In the genomic region with DNA sequence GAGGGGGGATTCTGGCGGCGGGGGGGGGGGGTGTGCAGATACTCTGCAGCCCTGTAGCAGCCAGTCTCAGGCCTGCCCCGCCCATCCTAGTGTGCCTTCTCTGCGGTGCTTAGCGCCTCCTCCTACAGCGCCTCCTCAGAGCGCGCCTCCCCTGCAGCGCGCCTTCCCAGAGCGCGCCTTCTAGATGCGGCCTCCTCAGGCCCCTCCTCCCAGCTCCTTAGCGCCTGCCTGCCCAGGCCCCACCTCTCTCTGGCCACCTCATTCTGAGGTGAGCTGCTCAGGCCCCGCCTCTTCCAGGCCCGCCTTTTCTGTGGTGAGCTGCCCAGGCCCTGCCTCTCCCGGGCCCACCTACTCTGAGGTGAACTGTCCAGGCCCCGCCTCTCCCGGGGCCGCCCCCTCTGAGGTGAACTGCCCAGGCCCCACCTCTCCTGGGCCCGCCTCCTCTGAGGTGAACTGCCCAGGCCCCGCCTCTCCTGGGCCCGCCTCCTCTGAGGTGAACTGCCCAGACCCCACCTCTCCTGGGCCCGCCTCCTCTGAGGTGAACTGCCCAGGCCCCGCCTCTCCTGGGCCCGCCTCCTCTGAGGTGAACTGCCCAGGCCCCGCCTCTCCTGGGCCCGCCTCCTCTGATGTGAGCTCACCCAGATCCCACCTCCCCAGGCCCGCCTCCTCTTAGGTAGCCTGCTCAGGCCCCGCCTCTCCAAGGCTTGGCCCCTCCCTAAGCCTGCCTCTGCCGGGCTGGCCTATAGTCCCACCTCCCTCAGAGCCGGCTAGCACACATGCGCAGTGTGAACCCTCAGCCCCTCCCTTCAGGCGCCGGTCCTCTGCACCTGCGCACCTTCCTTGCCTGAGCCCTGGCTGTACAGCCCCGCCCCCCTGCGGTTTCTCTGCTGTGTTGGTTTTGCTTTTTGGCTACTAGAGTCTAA, we compare ENCODE assay signal across 8 cellular contexts. TPM values are rescaled to one million over a fixed set of nuclear protein-coding genes. Genes with fewer than 3 reads are reported as not detected.
DNase-seq lines count a peak whose midpoint lies in the region; ATAC-seq, FAIRE-seq and TF ChIP-seq lines count a peak whose summit lies in the region.

No MANE protein-coding gene starts in this region.

- TF ChIP-seq POLR2A in endothelial cell of umbilical vein (IDR thresholded peaks at IDR 0.05; ENCODE audit: low read depth, low read length), result no peak

- intact Hi-C loops in Caco-2 (cut with micrococcal nuclease; ENCODE audit: unreplicated experiment) (loop anchor here (1.0 to 10.0 kb wide), 11 partner anchors 78 to 819 kb away; a partner anchor contains a TSS), endothelial cell of umbilical vein (cut with micrococcal nuclease) (loop anchor here (1.0 to 5.0 kb wide), 7 partner anchors 9 to 819 kb away; a partner anchor contains a TSS)

- CTCF ChIA-PET in Caco-2 (lab: Charles Lee), result interaction anchor here (0.5 to 2.0 kb wide), 13 partner anchors 9 to 1036 kb away, joined by 3 to 18 read pairs (median 3); no protein-coding TSS in a partner anchor
- CTCF ChIA-PET in endothelial cell of umbilical vein (lab: Charles Lee), result interaction anchor here (1.0 to 2.4 kb wide), 5 partner anchors 40 to 589 kb away, joined by 3 to 9 read pairs (median 4); no protein-coding TSS in a partner anchor

- peak; percentile 59 for FAIRE-seq in endothelial cell of umbilical vein (lab: Jason Lieb, UNC)

- POLR2A ChIA-PET in Caco-2 (lab: Charles Lee) (interaction anchor here (0.6 to 1.4 kb wide), 5 partner anchors 37 to 250 kb away, joined by 4 to 5 read pairs (median 4); no protein-coding TSS in a partner anchor), endothelial cell of umbilical vein (lab: Charles Lee) (no interaction called here)

- H3K9ac ChIP-seq in OCI-LY3 (ENCODE audit: low read length), result no peak overlapping the region
- H3K9ac ChIP-seq in endothelial cell of umbilical vein (replicated peaks; ENCODE audit: extremely low read depth, insufficient read depth, low read length), result no peak overlapping the region
- no peak overlapping the region for H3K9ac ChIP-seq in mucosa of rectum (ENCODE audit: low read depth in 1 of 2, low read length in 2 of 2)

- H3K4me1 ChIP-seq in Caco-2 (no peaks in the 10 kb centered on the region), OCI-LY3 (ENCODE audit: low read length) (peaks cover 14% of the 10 kb centered on the region), endothelial cell of umbilical vein (ENCODE audit: control insufficient read depth, extremely low read depth, insufficient read depth, low read length) (peaks cover 20% of the 10 kb centered on the region), mucosa of rectum (ENCODE audit: control insufficient read depth in 2 of 2, insufficient read depth in 2 of 2, low read length in 2 of 2) (peaks cover 7 to 11% of the 10 kb centered on the region in 2 donors)

- no peaks in the 10 kb centered on the region for H3K9me3 ChIP-seq in Caco-2
- no peaks in the 10 kb centered on the region for H3K9me3 ChIP-seq in OCI-LY3 (ENCODE audit: insufficient read depth, low read length)
- no peaks in the 10 kb centered on the region for H3K9me3 ChIP-seq in endothelial cell of umbilical vein (replicated peaks; ENCODE audit: control insufficient read depth, insufficient read depth, low read length)
- H3K9me3 ChIP-seq in mucosa of rectum (ENCODE audit: control insufficient read depth in 2 of 2, low read length in 2 of 2), result no peaks in the 10 kb centered on the region

- no peaks in the 10 kb centered on the region for H3K9me3 Mint-ChIP-seq in Caco-2 (ENCODE audit: unreplicated experiment)

- H4K20me1 ChIP-seq in OCI-LY3 (ENCODE audit: insufficient read depth, low read length) (no peaks in the 10 kb centered on the region), endothelial cell of umbilical vein (replicated peaks; ENCODE audit: control insufficient read depth, extremely low read depth, insufficient read depth, low read length) (no peaks in the 10 kb centered on the region)

- no peaks in the 10 kb centered on the region for H3K9me1 ChIP-seq in endothelial cell of umbilical vein (replicated peaks; ENCODE audit: control insufficient read depth, extremely low read depth, insufficient read depth, low read length)

- no peaks in the 10 kb centered on the region for H3K36me3 ChIP-seq in Caco-2 (ENCODE audit: control insufficient read depth, insufficient read depth, low read length)
- no peaks in the 10 kb centered on the region for H3K36me3 ChIP-seq in OCI-LY3 (replicated peaks; ENCODE audit: low read depth, low read length)
- H3K36me3 ChIP-seq in endothelial cell of umbilical vein (ENCODE audit: control insufficient read depth in 2 of 2, extremely low read depth in 1 of 2, insufficient read depth in 2 of 2, low read length in 2 of 2), result no peaks in the 10 kb centered on the region
- H3K36me3 ChIP-seq in mucosa of rectum (ENCODE audit: control insufficient read depth in 2 of 2, insufficient read depth in 2 of 2, low read length in 2 of 2), result no peaks in the 10 kb centered on the region

- peak; percentile 81 for ATAC-seq in GM21529 (IDR thresholded peaks at IDR 0.05; ENCODE audit: unreplicated experiment)

- peak overlapping the region; percentile 89; the same call in 1 of the 2 replicates for H3K4me2 ChIP-seq in OCI-LY3 (ENCODE audit: low read length)
- H3K4me2 ChIP-seq in endothelial cell of umbilical vein (ENCODE audit: insufficient read depth, low read length), result no peak overlapping the region

- H3K36me3 Mint-ChIP-seq in Caco-2 (ENCODE audit: insufficient read depth, unreplicated experiment), result peaks cover 27% of the 10 kb centered on the region

- DNase-seq in Caco-2 (peak; percentile 100), HuH-7.5 (ENCODE audit: low spot score) (peak; percentile 64), activated T-cell treated with anti-CD3 and anti-CD28 coated beads for 24 hours (ENCODE audit: low read depth) (peak; percentile 90), endothelial cell of umbilical vein (ENCODE audit: low read depth, low spot score) (peak; percentile 95)
- DNase-seq in stimulated activated CD8-positive, alpha-beta memory T cell treated with anti-CD3 and anti-CD28 coated beads, Interleukin-4, amount 100 ng/mL, for 24 hours (ENCODE audit: low read depth), result peak; percentile 86

- no peaks in the 10 kb centered on the region for H3K27me3 Mint-ChIP-seq in Caco-2 (ENCODE audit: insufficient read depth, unreplicated experiment)

- H3K4me3 Mint-ChIP-seq in Caco-2 (ENCODE audit: unreplicated experiment), result peak overlapping the region; percentile 88

- BruUV-seq in Caco-2 (replicated peaks; lab: Mats Ljungman, UMichigan) (no TSS peak), endothelial cell of umbilical vein (replicated peaks; lab: Mats Ljungman, UMichigan) (no TSS peak)

- H3K79me2 ChIP-seq in OCI-LY3 (ENCODE audit: low read length) (no peaks in the 10 kb centered on the region), endothelial cell of umbilical vein (ENCODE audit: control insufficient read depth, insufficient read depth, low read length) (peaks cover 2% of the 10 kb centered on the region)

- no peak overlapping the region for H3K27ac ChIP-seq in OCI-LY3 (ENCODE audit: low read length)
- peak overlapping the region; percentile 47 for H3K27ac ChIP-seq in endothelial cell of umbilical vein (ENCODE audit: insufficient read depth, low read depth, low read length)
- peak overlapping the region in 1 of 2 donors; percentile 10 for H3K27ac ChIP-seq in mucosa of rectum (ENCODE audit: low read depth in 2 of 2, low read length in 2 of 2)

- H3K27ac Mint-ChIP-seq in Caco-2 (ENCODE audit: unreplicated experiment), result peak overlapping the region; percentile 72

- peak in 1 of 2 experiments; percentile 27 for TF ChIP-seq CTCF in Caco-2 (IDR thresholded peaks at IDR 0.05; ENCODE audit: insufficient read depth in 1 of 2, low read depth in 1 of 2, low read length in 1 of 2, severe bottlenecking in 1 of 2, unreplicated experiment in 1 of 2)
- TF ChIP-seq CTCF in OCI-LY3 (IDR thresholded peaks at IDR 0.05; ENCODE audit: low read depth, low read length), result peak; percentile 21; the same call in 1 of the 2 replicates
- TF ChIP-seq CTCF in endothelial cell of umbilical vein (IDR thresholded peaks at IDR 0.05; ENCODE audit: extremely low read depth in 1 of 2, insufficient read depth in 1 of 2, low read depth in 1 of 2, low read length in 2 of 2), result no peak

- H3K27me3 ChIP-seq in Caco-2 (replicated peaks; ENCODE audit: control insufficient read depth, insufficient read depth, low read length) (no peaks in the 10 kb centered on the region), OCI-LY3 (ENCODE audit: low read depth, low read length) (no peaks in the 10 kb centered on the region), endothelial cell of umbilical vein (ENCODE audit: control insufficient read depth in 2 of 2, insufficient read depth in 2 of 2, low read length in 2 of 2) (no peaks in the 10 kb centered on the region), mucosa of rectum (ENCODE audit: control insufficient read depth in 2 of 2, insufficient read depth in 2 of 2, low read length in 2 of 2) (peaks cover 5 to 15% of the 10 kb centered on the region in 2 donors)

- H2AFZ ChIP-seq in OCI-LY3 (ENCODE audit: low read depth, low read length), result no peak overlapping the region
- peak overlapping the region; percentile 70 for H2AFZ ChIP-seq in endothelial cell of umbilical vein (ENCODE audit: low read depth, low read length)

- peak overlapping the region; percentile 79 for H3K4me3 ChIP-seq in Caco-2 (ENCODE audit: low read depth, low read length)
- H3K4me3 ChIP-seq in OCI-LY3 (ENCODE audit: low read length), result peak overlapping the region; percentile 93
- peak overlapping the region in 2 of 3 experiments; percentile 38 to 41 for H3K4me3 ChIP-seq in endothelial cell of umbilical vein (replicated peaks in 1 of 3; ENCODE audit: insufficient read depth in 1 of 3, low read depth in 1 of 3, low read length in 3 of 3)
- peak overlapping the region; percentile 7 to 78 for H3K4me3 ChIP-seq in mucosa of rectum (ENCODE audit: low read length in 2 of 2)

- dilution Hi-C loops in endothelial cell of umbilical vein (cut with MboI; ENCODE audit: extremely low pct_ligation_motif_present, low sequenced_read_pairs), result no loop called here

- peaks cover 6% of the 10 kb centered on the region for H3K4me1 Mint-ChIP-seq in Caco-2 (ENCODE audit: low read depth, unreplicated experiment)

TF ChIP-seq in endothelial cell of umbilical vein, 7 proteins besides CTCF, POLR2A, EP300 and RAD21 (continues in another document):
- TF ChIP-seq EZH2 (IDR thresholded peaks at IDR 0.05; ENCODE audit: borderline replicate concordance, low read depth, low read length, severe bottlenecking), result no peak
- TF ChIP-seq GATA2 (IDR thresholded peaks at IDR 0.05; ENCODE audit: insufficient read depth, insufficient read length, low read depth, low read length), result no peak

RNA-seq across cellular contexts. Expression of a gene that starts 2.1 kb away (rescaled TPM):
- total RNA-seq in Caco-2 (2022) (56.2 and 59.2 TPM in 2 replicates), endothelial cell of umbilical vein (53.3 and 57.7 TPM in 2 replicates)
- polyA plus RNA-seq in endothelial cell of umbilical vein, result 37.3 and 46.8 TPM in 2 replicates
- polyA plus RNA-seq in endothelial cell of umbilical vein (2011; cell fraction: cytosol; rRNA removed), result 44.6 and 50.3 TPM in 2 replicates
- polyA plus RNA-seq in endothelial cell of umbilical vein (2011; cell fraction: nucleus; rRNA removed), result 58.1 and 61.0 TPM in 2 replicates
- polyA plus RNA-seq in endothelial cell of umbilical vein (2012), result 30.9 and 33.5 TPM in 2 replicates
- polyA minus RNA-seq in endothelial cell of umbilical vein, result 49.8 and 73.8 TPM in 2 replicates
- polyA minus RNA-seq in endothelial cell of umbilical vein (2011; cell fraction: cytosol; rRNA and poly(A)+ RNA removed), result 12.0 TPM
- polyA minus RNA-seq in endothelial cell of umbilical vein (2011; cell fraction: nucleus; rRNA and poly(A)+ RNA removed), result 86.0 and 103 TPM in 2 replicates

Comparison
In these comparisons a context has a peak if more than half of its experiments do, and no peak if none do; other contexts are left out.
1. H3K4me3 ChIP-seq: peak in every context shown above with its lines; median percentile 93 in OCI-LY3; 79 in Caco-2; 42 in mucosa of rectum; 40 in endothelial cell of umbilical vein.